Comparison of ENCODE assay signal across 8 cellular contexts in the genomic region with DNA sequence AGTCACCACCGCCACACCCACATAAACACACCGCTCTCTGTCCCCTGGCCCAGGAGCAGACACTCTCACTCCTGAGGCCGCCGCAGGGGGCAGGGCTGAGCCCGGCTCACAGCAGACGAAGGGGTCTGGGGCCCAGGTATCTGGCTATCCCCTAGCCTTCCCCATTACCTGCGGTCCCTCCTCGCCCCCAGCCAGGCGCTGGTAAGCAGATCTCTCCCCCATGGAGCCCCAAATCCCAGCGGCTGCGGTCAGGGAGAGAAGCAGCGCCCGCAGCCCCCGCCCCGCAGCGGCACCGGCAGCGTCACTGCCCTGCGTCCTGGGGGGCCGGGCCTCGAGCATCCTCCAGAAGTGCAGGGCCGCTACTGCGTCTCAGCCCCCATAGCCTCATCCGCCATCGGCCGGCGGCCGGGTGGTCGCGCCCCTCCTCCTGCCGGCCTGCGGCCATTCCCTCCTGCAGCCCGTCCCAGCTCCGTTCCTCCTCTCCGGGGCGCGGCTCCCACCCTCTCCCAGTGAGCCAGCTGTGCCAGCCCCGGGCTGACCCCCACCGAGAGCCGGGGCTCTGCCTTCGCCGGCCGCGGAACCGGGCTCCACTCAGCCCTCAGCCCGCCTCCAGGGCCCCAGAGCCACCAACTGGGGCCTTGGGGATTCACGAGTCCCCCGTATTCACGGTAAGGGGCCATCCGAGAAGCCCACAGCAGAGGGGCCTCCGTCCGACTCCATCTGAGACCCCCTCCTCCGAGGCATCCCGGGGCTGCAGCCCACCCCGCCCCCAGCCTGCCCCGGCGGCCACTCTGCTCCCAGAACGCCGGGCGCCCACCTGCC.
A peak's percentile ranks its signal among the peaks of the same experiment; 100 is the strongest.
DNase-seq lines count a peak whose midpoint lies in the region; ATAC-seq lines count a peak whose summit lies in the region.

No MANE protein-coding gene starts in this region.

- DNase-seq in SIG-M5 treated with dmso at 0.1 percent for 504 hours (lab: John Stamatoyannopoulos, UW; ENCODE audit: unreplicated experiment) (peak; percentile 62), SIG-M5 (lab: John Stamatoyannopoulos, UW) (no peak), NCI-H226 (peak; percentile 31), midbrain (lab: John Stamatoyannopoulos, UW) (peak; percentile 54)
- DNase-seq in activated CD4-positive, alpha-beta T cell treated with anti-CD3 and anti-CD28 coated beads, Interleukin-2, amount 50 U/mL, for 4 hours, result peak; percentile 53 to 58
- peak; percentile 54 for DNase-seq in effector CD4-positive, alpha-beta T cell

- no peaks in the 10 kb centered on the region for H3K27me3 Mint-ChIP-seq in stimulated activated memory B cell treated with anti-CD40 and anti-IgM and Interleukin-4, amounts not matched to agents 10 μg/mL and 1 μg/mL and 100 μg/mL, for 72 hours

- peaks cover 68% of the 10 kb centered on the region for H3K4me1 Mint-ChIP-seq in stimulated activated memory B cell treated with anti-CD40 and anti-IgM and Interleukin-4, amounts not matched to agents 10 μg/mL and 1 μg/mL and 100 μg/mL, for 72 hours

- H3K36me3 Mint-ChIP-seq in stimulated activated memory B cell treated with anti-CD40 and anti-IgM and Interleukin-4, amounts not matched to agents 10 μg/mL and 1 μg/mL and 100 μg/mL, for 72 hours, result no peaks in the 10 kb centered on the region

- H3K27ac Mint-ChIP-seq in stimulated activated memory B cell treated with anti-CD40 and anti-IgM and Interleukin-4, amounts not matched to agents 10 μg/mL and 1 μg/mL and 100 μg/mL, for 72 hours, result peak overlapping the region; percentile 91

- no peaks in the 10 kb centered on the region for H3K9me3 Mint-ChIP-seq in stimulated activated memory B cell treated with anti-CD40 and anti-IgM and Interleukin-4, amounts not matched to agents 10 μg/mL and 1 μg/mL and 100 μg/mL, for 72 hours

- peak overlapping the region; percentile 85 for H3K4me3 Mint-ChIP-seq in stimulated activated memory B cell treated with anti-CD40 and anti-IgM and Interleukin-4, amounts not matched to agents 10 μg/mL and 1 μg/mL and 100 μg/mL, for 72 hours

- peak; percentile 65 for ATAC-seq in HG02938 (IDR thresholded peaks at IDR 0.05; ENCODE audit: unreplicated experiment)
- peak; percentile 87 for ATAC-seq in stimulated activated memory B cell treated with anti-CD40 and anti-IgM and Interleukin-4, amounts not matched to agents 10 μg/mL and 1 μg/mL and 100 μg/mL, for 72 hours
